ENCODE assay signal across 8 cellular contexts in the genomic region with DNA sequence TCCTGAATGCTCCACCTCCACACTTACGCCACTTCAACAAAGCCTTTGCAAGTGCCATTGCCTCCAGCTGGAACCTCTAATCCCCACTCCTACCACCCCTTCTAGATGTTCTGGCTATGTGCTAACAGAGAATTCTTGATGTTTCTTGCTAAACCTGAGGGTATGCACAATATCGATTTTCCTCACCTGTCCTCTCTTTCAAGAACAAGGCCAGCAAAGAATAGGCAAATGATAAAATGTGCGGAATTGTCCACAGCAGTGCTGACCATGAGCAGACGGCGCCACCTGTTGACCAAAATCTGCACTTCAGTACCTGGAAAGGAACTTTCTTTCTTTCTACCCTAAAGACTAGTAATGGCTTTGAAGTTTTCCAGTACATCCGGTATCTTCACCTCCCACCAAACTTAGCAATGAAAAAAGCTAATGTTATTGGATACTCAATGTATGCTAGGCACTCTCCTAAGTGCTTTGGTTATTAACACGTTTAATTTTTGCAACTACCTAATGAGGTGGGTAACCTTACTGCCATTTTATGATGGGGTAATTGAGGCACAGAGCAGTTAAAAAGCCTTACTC. TPM values are rescaled to one million over a fixed set of nuclear protein-coding genes. Genes with fewer than 3 reads are reported as not detected.
DNase-seq lines count a peak whose midpoint lies in the region; ATAC-seq and TF ChIP-seq lines count a peak whose summit lies in the region.

No MANE protein-coding gene starts in this region.

- peak; percentile 83 for TF ChIP-seq CTCF in WTC11 (IDR thresholded peaks at IDR 0.05)

- peak; percentile 63 for DNase-seq in NCI-H1092 treated with DMSO at 0.1 percent for 48 hours (lab: John Stamatoyannopoulos, UW)
- no peak for DNase-seq in NCI-H1092 (lab: John Stamatoyannopoulos, UW)
- peak; percentile 63 for DNase-seq in NCI-H2029 treated with DMSO at 0.1 percent for 48 hours (lab: John Stamatoyannopoulos, UW)
- peak; percentile 86 for DNase-seq in WTC11 (ENCODE audit: low spot score)
- DNase-seq in central memory CD4-positive, alpha-beta T cell, result peak; percentile 53
- DNase-seq in left lobe of liver (ENCODE audit: low spot score), result peak; percentile 72
- DNase-seq in stimulated activated CD4-positive, alpha-beta T cell treated with anti-CD3 and anti-CD28 coated beads, TNF-alpha, amount 100 ng/mL, for 24 hours (ENCODE audit: low read depth in 3 of 3), result peak; percentile 48 to 67 (median 61)
- DNase-seq in SHP77 treated with DMSO at 0.1 percent for 48 hours (lab: John Stamatoyannopoulos, UW), result no peak

- H3K27me3 Mint-ChIP-seq in WTC11 (ENCODE audit: low read depth), result no peaks in the 10 kb centered on the region

- POLR2A ChIA-PET in WTC11 (lab: Charles Lee), result interaction anchor here (0.8 to 1.7 kb wide), 3 partner anchors 34 to 119 kb away, joined by 3 to 14 read pairs (median 3); no protein-coding TSS in a partner anchor

- peaks cover 3% of the 10 kb centered on the region; the same call in 1 of the 2 replicates for H3K9me3 Mint-ChIP-seq in WTC11

- H3K4me1 Mint-ChIP-seq in WTC11, result peaks cover 25% of the 10 kb centered on the region

- peak overlapping the region; percentile 80 for H3K27ac Mint-ChIP-seq in WTC11

- ATAC-seq in WTC11 (peak; percentile 8), left lobe of liver (peak; percentile 58)

- H3K36me3 Mint-ChIP-seq in WTC11, result peaks cover 13% of the 10 kb centered on the region

- CTCF ChIA-PET in WTC11 (lab: Charles Lee), result interaction anchor here (0.6 to 6.8 kb wide), 27 partner anchors 11 to 277 kb away, joined by 3 to 260 read pairs (median 4); a partner anchor contains a TSS

- H3K4me3 Mint-ChIP-seq in WTC11, result no peak overlapping the region

TF ChIP-seq in WTC11, 78 proteins besides CTCF, POLR2A, EP300 and RAD21:
- TF ChIP-seq, protein P1, sequence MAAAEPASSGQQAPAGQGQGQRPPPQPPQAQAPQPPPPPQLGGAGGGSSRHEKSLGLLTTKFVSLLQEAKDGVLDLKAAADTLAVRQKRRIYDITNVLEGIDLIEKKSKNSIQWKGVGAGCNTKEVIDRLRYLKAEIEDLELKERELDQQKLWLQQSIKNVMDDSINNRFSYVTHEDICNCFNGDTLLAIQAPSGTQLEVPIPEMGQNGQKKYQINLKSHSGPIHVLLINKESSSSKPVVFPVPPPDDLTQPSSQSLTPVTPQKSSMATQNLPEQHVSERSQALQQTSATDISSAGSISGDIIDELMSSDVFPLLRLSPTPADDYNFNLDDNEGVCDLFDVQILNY (CRISPR knock-in tag; IDR thresholded peaks at IDR 0.05), result no peak
- TF ChIP-seq, protein P2, sequence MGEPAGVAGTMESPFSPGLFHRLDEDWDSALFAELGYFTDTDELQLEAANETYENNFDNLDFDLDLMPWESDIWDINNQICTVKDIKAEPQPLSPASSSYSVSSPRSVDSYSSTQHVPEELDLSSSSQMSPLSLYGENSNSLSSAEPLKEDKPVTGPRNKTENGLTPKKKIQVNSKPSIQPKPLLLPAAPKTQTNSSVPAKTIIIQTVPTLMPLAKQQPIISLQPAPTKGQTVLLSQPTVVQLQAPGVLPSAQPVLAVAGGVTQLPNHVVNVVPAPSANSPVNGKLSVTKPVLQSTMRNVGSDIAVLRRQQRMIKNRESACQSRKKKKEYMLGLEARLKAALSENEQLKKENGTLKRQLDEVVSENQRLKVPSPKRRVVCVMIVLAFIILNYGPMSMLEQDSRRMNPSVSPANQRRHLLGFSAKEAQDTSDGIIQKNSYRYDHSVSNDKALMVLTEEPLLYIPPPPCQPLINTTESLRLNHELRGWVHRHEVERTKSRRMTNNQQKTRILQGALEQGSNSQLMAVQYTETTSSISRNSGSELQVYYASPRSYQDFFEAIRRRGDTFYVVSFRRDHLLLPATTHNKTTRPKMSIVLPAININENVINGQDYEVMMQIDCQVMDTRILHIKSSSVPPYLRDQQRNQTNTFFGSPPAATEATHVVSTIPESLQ (CRISPR knock-in tag; IDR thresholded peaks at IDR 0.05), result no peak
- TF ChIP-seq, protein P3, sequence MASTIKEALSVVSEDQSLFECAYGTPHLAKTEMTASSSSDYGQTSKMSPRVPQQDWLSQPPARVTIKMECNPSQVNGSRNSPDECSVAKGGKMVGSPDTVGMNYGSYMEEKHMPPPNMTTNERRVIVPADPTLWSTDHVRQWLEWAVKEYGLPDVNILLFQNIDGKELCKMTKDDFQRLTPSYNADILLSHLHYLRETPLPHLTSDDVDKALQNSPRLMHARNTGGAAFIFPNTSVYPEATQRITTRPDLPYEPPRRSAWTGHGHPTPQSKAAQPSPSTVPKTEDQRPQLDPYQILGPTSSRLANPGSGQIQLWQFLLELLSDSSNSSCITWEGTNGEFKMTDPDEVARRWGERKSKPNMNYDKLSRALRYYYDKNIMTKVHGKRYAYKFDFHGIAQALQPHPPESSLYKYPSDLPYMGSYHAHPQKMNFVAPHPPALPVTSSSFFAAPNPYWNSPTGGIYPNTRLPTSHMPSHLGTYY (CRISPR knock-in tag; IDR thresholded peaks at IDR 0.05), result no peak
- TF ChIP-seq CBFB (CRISPR knock-in tag; IDR thresholded peaks at IDR 0.05; ENCODE audit: low read depth) (no peak), MYBL2 (CRISPR knock-in tag; IDR thresholded peaks at IDR 0.05) (no peak), ZNF423 (CRISPR knock-in tag; IDR thresholded peaks at IDR 0.05) (no peak), GABPB1 (CRISPR knock-in tag; IDR thresholded peaks at IDR 0.05) (peak; percentile 96), ATF1 (CRISPR knock-in tag; IDR thresholded peaks at IDR 0.05) (no peak), MXD4 (CRISPR knock-in tag; IDR thresholded peaks at IDR 0.05; ENCODE audit: borderline replicate concordance) (no peak), ZNF671 (CRISPR knock-in tag; IDR thresholded peaks at IDR 0.05) (0 out of 2 replicates have a peak, but pooled peaks have one; percentile 19), ZNF416 (CRISPR knock-in tag; IDR thresholded peaks at IDR 0.05) (no peak), NFATC4 (CRISPR knock-in tag; IDR thresholded peaks at IDR 0.05) (0 out of 2 replicates have a peak, but pooled peaks have one; percentile 39), ZNF219 (CRISPR knock-in tag; IDR thresholded peaks at IDR 0.05; ENCODE audit: borderline replicate concordance) (no peak), TEAD1 (CRISPR knock-in tag; IDR thresholded peaks at IDR 0.05) (no peak), FOXK1 (CRISPR knock-in tag; IDR thresholded peaks at IDR 0.05) (no peak)
- TF ChIP-seq, protein P4, sequence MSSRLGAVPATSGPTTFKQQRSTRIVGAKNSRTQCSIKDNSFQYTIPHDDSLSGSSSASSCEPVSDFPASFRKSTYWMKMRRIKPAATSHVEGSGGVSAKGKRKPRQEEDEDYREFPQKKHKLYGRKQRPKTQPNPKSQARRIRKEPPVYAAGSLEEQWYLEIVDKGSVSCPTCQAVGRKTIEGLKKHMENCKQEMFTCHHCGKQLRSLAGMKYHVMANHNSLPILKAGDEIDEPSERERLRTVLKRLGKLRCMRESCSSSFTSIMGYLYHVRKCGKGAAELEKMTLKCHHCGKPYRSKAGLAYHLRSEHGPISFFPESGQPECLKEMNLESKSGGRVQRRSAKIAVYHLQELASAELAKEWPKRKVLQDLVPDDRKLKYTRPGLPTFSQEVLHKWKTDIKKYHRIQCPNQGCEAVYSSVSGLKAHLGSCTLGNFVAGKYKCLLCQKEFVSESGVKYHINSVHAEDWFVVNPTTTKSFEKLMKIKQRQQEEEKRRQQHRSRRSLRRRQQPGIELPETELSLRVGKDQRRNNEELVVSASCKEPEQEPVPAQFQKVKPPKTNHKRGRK (CRISPR knock-in tag; IDR thresholded peaks at IDR 0.05; ENCODE audit: borderline replicate concordance), result no peak

RNA-seq across cellular contexts. Expression of a gene that starts 3.4 kb away (rescaled TPM):
- total RNA-seq in WTC11 (2021) (63.5 to 92.8 TPM (median 68.4 TPM) in 3 replicates), left lobe of liver (39.3 TPM)

RNA-seq across cellular contexts. Expression of a gene that starts 10.3 kb away (rescaled TPM):
- total RNA-seq in WTC11 (2021) (0.26 to 0.39 TPM (median 0.34 TPM) in 3 replicates), left lobe of liver (not detected)

RNA-seq across cellular contexts. Expression of a gene that starts 11.6 kb away (rescaled TPM):
- total RNA-seq in WTC11 (2021) (20.5 to 27.1 TPM (median 21.5 TPM) in 3 replicates), left lobe of liver (115 TPM)

RNA-seq across cellular contexts. Expression of a gene that starts 40.3 kb away (rescaled TPM):
- total RNA-seq in WTC11 (2021), result 38.8 to 48.5 TPM (median 47.4 TPM) in 3 replicates
- total RNA-seq in left lobe of liver, result 53.0 TPM

Comparison
In these comparisons a context has a peak if more than half of its experiments do, and no peak if none do; other contexts are left out.
1. DNase-seq: peak in NCI-H1092 treated with DMSO at 0.1 percent for 48 hours (single experiment), NCI-H2029 treated with DMSO at 0.1 percent for 48 hours (single experiment), WTC11 (single experiment), central memory CD4-positive, alpha-beta T cell (single experiment), left lobe of liver (single experiment) and stimulated activated CD4-positive, alpha-beta T cell treated with anti-CD3 and anti-CD28 coated beads, TNF-alpha, amount 100 ng/mL, for 24 hours (3 of 3); none in NCI-H1092 (single experiment) and SHP77 treated with DMSO at 0.1 percent for 48 hours (single experiment).